ENCODE assay signal across 9 cellular contexts in the genomic region with DNA sequence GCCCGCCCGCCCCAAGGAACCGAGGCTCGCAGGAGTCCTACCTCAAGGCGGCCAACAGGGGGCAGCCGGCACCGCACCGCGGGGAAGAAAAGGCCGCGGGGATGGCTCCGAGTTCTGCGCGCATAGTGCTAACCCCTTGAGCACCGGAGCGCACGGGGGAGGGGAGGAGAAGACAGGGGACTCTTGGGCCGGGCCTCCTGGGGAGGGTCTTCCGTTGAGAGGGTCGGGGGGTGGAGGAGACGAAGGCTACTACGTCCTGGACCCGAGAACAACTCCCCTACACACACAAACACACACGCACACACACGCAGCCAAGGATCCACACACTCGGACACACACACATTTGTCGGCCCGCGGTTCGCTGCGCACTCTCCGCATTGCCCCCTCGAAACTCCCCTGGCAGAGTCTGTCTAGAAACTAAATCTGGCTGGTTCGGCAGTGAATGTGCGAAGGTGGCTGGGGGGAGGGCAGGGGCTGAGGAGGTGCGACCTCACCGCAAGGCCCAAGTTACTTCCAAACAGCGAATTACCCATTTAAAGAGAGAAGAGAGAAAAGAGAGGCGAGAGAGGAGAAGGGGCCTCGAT. TPM values are rescaled to one million over a fixed set of nuclear protein-coding genes. Genes with fewer than 3 reads are reported as not detected.
DNase-seq lines count a peak whose midpoint lies in the region; ATAC-seq, FAIRE-seq and TF ChIP-seq lines count a peak whose summit lies in the region.
"Had no signal": no experiment of that assay in that cellular context is flagged by ENCODE, and none has a peak within 500 bp of the region (broad histone marks: within the 10 kb centered on the region; RNA-seq: fewer than 3 reads in every experiment).

No MANE protein-coding gene starts in this region.

- TF ChIP-seq CTCF in CD14-positive monocyte (IDR thresholded peaks at IDR 0.05) (peak; percentile 80), PC-9 (conservative IDR thresholded peaks at IDR 0.05) (peak; percentile 27)

- peaks cover 48% of the 10 kb centered on the region for H3K79me2 ChIP-seq in PC-9 (ENCODE audit: low read depth)

- no peaks in the 10 kb centered on the region for H3K9me2 ChIP-seq in PC-9 (ENCODE audit: insufficient read depth)

- H3K36me3 Mint-ChIP-seq in CD14-positive monocyte = peaks cover 2 to 7% of the 10 kb centered on the region in 2 donors
- H3K36me3 Mint-ChIP-seq: T-cell had no signal

- peaks cover 93 to 98% (median 96%) of the 10 kb centered on the region in 3 donors for H3K27me3 Mint-ChIP-seq in CD14-positive monocyte (ENCODE audit: low read depth in 3 of 3)

- ATAC-seq in HG03521 (IDR thresholded peaks at IDR 0.05; ENCODE audit: unreplicated experiment) (peak; percentile 69), GM18907 (IDR thresholded peaks at IDR 0.05; ENCODE audit: unreplicated experiment) (no peak)

- H3K4me3 ChIP-seq in PC-9 = peak overlapping the region; percentile 58; the same call in 1 of the 2 replicates

- no peak for DNase-seq in CD14-positive monocyte (ENCODE audit: low spot score)
- peak; percentile 80 for DNase-seq in GM19239 (ENCODE audit: insufficient read length, low spot score)
- peak in 1 of 2 experiments; percentile 79 for DNase-seq in PC-9
- DNase-seq in caudate nucleus (lab: John Stamatoyannopoulos, UW) = peak in 52 of 61 donors; percentile 8 to 75 (median 48)
- DNase-seq in islet precursor cell = peak; percentile 93
- peak; percentile 68 for DNase-seq in stimulated activated CD4-positive, alpha-beta T cell treated with anti-CD3 and anti-CD28 coated beads, Interleukin-15, amount 100 ng/mL, for 24 hours

- peak overlapping the region in 1 of 2 donors; percentile 85 for H3K4me3 Mint-ChIP-seq in CD14-positive monocyte

- H3K27ac Mint-ChIP-seq in CD14-positive monocyte = peak overlapping the region in 1 of 7 donors; percentile 11

- peak overlapping the region; percentile 72 for H3K4me2 ChIP-seq in PC-9

- peaks cover 6% of the 10 kb centered on the region for H3K4me1 ChIP-seq in PC-9 (replicated peaks; ENCODE audit: insufficient read depth)

- BruUV-seq in PC-9 (replicated peaks; lab: Mats Ljungman, UMichigan) = no TSS peak

- no peak overlapping the region for H2AFZ ChIP-seq in PC-9

- H3F3A ChIP-seq in PC-9 (ENCODE audit: insufficient read depth, low read depth) = peaks cover 9% of the 10 kb centered on the region; the same call in 1 of the 2 replicates

- H3K36me3 ChIP-seq in PC-9 (ENCODE audit: low read depth) = no peaks in the 10 kb centered on the region

- H3K9me3 Mint-ChIP-seq in CD14-positive monocyte = peaks cover 0 to 25% (median 14%) of the 10 kb centered on the region in 7 donors
- H3K9me3 Mint-ChIP-seq: T-cell had no signal

- H3K4me1 Mint-ChIP-seq in CD14-positive monocyte = peaks cover 30% of the 10 kb centered on the region

- intact Hi-C loops in CD14-positive monocyte (cut with micrococcal nuclease) = loop anchor here (5.0 to 10.0 kb wide), 3 partner anchors 237 to 767 kb away; no protein-coding TSS in a partner anchor
- intact Hi-C loops in PC-9 (cut with micrococcal nuclease; ENCODE audit: unreplicated experiment) = loop anchor here (1.0 to 10.0 kb wide), 7 partner anchors 84 to 633 kb away; no protein-coding TSS in a partner anchor

- no peaks in the 10 kb centered on the region for H4K20me1 ChIP-seq in PC-9 (ENCODE audit: insufficient read depth)

- POLR2A ChIA-PET in PC-9 (lab: Charles Lee; ENCODE audit: unreplicated experiment) = interaction anchor here (0.5 to 0.6 kb wide), 2 partner anchors 231 to 240 kb away, joined by 3 read pairs; no protein-coding TSS in a partner anchor

- peak overlapping the region; percentile 73 for H3K27ac ChIP-seq in PC-9
- H3K27ac ChIP-seq in caudate nucleus (ENCODE audit: low read depth, low read length) = no peak overlapping the region

- FAIRE-seq in GM19239 (lab: Jason Lieb, UNC) = peak; percentile 85

- no peaks in the 10 kb centered on the region for H3K9me3 ChIP-seq in PC-9 (ENCODE audit: insufficient read depth, low read depth)

- H3K27me3 ChIP-seq in PC-9 (ENCODE audit: insufficient read depth, low read depth) = no peaks in the 10 kb centered on the region

- CTCF ChIA-PET in PC-9 (lab: Charles Lee) = interaction anchor here (0.6 kb wide), 2 partner anchors 88 to 270 kb away, joined by 8 to 9 read pairs; no protein-coding TSS in a partner anchor

RNA-seq across cellular contexts. Expression of a gene that starts 1.8 kb away (rescaled TPM):
- polyA plus RNA-seq in CD14-positive monocyte = under 1 TPM in 1 of 2 donors, not detected in 1; 0.03 TPM
- 146 and 174 TPM in 2 replicates for total RNA-seq in PC-9 (2021)
